1 cellular context compared by ENCODE assay signal in genomic region chr2:17442334-17442733, GRCh38.
TF ChIP-seq lines count a peak whose summit lies in the region.

No MANE protein-coding gene starts in this region.

TF ChIP-seq in K562, 482 proteins besides CTCF, POLR2A, EP300 and RAD21 (continued from another document):
- TF ChIP-seq CTCFL (IDR thresholded peaks at IDR 0.05; ENCODE audit: borderline replicate concordance, insufficient read depth, low read depth, low read length, poor library complexity, severe bottlenecking) (no peak), ATF3 (IDR thresholded peaks at IDR 0.05) (peak; percentile 28; the same call in 1 of the 2 replicates), ATF3 (CRISPR knock-in tag; conservative IDR thresholded peaks at IDR 0.05) (no peak), JUN (IDR thresholded peaks at IDR 0.05; ENCODE audit: borderline replicate concordance, low read depth, low read length) (no peak), JUN (CRISPR knock-in tag; IDR thresholded peaks at IDR 0.05; ENCODE audit: borderline replicate concordance) (no peak)
TF ChIP-seq in K562: peak in this region for 1.
